ENCODE assay signal across 28 cellular contexts in genomic region chr1:211344335-211344664, GRCh38. TPM values are rescaled to one million over a fixed set of nuclear protein-coding genes. Genes with fewer than 3 reads are reported as not detected.
DNase-seq lines count a peak whose midpoint lies in the region; ATAC-seq, FAIRE-seq and TF ChIP-seq lines count a peak whose summit lies in the region.
"Had no signal": no experiment of that assay in that cellular context is flagged by ENCODE, and none has a peak within 500 bp of the region (broad histone marks: within the 10 kb centered on the region; RNA-seq: fewer than 3 reads in every experiment).

No MANE protein-coding gene starts in this region.

- no peak overlapping the region for H3K4me3 ChIP-seq in pancreas
- H3K4me3 ChIP-seq: GM23338, lower lobe of right lung, SJCRH30 had no signal

- no peak for FAIRE-seq in pancreas (lab: Jason Lieb, UNC)
- FAIRE-seq: A204.1, GM19239, islet of Langerhans, RCC 7860 had no signal

- intact Hi-C loops in activated CD4-positive, alpha-beta T cell treated with anti-CD3 and anti-CD28 coated beads for 36 hours (cut with DNase I, micrococcal nuclease) = no loop called here
- intact Hi-C loops in activated B cell treated with CpG ODN at 0.5 μM for 24 hours (cut with micrococcal nuclease) = no loop called here
- intact Hi-C loops in dendritic cell treated with granulocyte-macrophage colony-stimulating factor and Interleukin-4, amounts not matched to agents 40 ng/mL and 50 ng/mL, for 4 days (cut with micrococcal nuclease) = no loop called here
- intact Hi-C loops in pancreas (cut with DNase I) = no loop called here

- DNase-seq in activated CD4-positive, alpha-beta T cell treated with anti-CD3 and anti-CD28 coated beads for 36 hours = no peak
- no peak for DNase-seq in activated CD4-positive, alpha-beta T cell treated with anti-CD3 and anti-CD28 coated beads for 48 hours
- DNase-seq in activated B cell treated with CpG ODN at 0.5 μM for 24 hours = no peak
- DNase-seq in pancreas = no peak
- no peak for DNase-seq in NCI-H2107 (lab: John Stamatoyannopoulos, UW)
- DNase-seq: activated CD4-positive, alpha-beta T cell treated with anti-CD3 and anti-CD28 coated beads, Interleukin-2, amount 50 U/mL, for 1 hour; activated naive CD4-positive, alpha-beta T cell treated with Interleukin-2 at 50 U/mL for 16 hours; anterior cingulate cortex; BE2C; cerebellar nuclear complex; foreskin melanocyte; hypothalamus; lower lobe of right lung; NCI-H1105; NCI-H2029 treated with DMSO at 0.1 percent for 48 hours; NCI-H510A; occipital lobe; retina; SJCRH30; stimulated activated CD4-positive, alpha-beta T cell treated with anti-CD3 and anti-CD28 coated beads, Interleukin-4, amount 100 ng/mL, for 4 hours had no signal

- no peaks in the 10 kb centered on the region for H3K9me3 ChIP-seq in pancreas
- H3K9me3 ChIP-seq: BE2C, lower lobe of right lung, SJCRH30 had no signal

- ATAC-seq in activated CD4-positive, alpha-beta T cell treated with anti-CD3 and anti-CD28 coated beads for 36 hours = peak; percentile 45
- ATAC-seq in activated B cell treated with CpG ODN at 0.5 μM for 24 hours (ENCODE audit: low read depth) = no peak
- peak; percentile 54 to 62 (median 58) for ATAC-seq in pancreas
- ATAC-seq in GM18502 (IDR thresholded peaks at IDR 0.05; ENCODE audit: poor library complexity, unreplicated experiment) = no peak
- ATAC-seq in HG03045 (IDR thresholded peaks at IDR 0.05; ENCODE audit: unreplicated experiment) = no peak
- ATAC-seq: GM23338 had no signal

- peaks cover 85% of the 10 kb centered on the region for H3K4me1 Mint-ChIP-seq in activated CD4-positive, alpha-beta T cell treated with anti-CD3 and anti-CD28 coated beads for 36 hours
- H3K4me1 Mint-ChIP-seq in activated B cell treated with CpG ODN at 0.5 μM for 24 hours = peaks cover 93% of the 10 kb centered on the region
- peaks cover 68% of the 10 kb centered on the region for H3K4me1 Mint-ChIP-seq in dendritic cell treated with granulocyte-macrophage colony-stimulating factor and Interleukin-4, amounts not matched to agents 40 ng/mL and 50 ng/mL, for 4 days (ENCODE audit: low read depth)

- POLR2A ChIA-PET in activated CD4-positive, alpha-beta T cell treated with anti-CD3 and anti-CD28 coated beads for 36 hours (lab: Charles Lee) = no interaction called here
- POLR2A ChIA-PET in activated B cell treated with CpG ODN at 0.5 μM for 24 hours (lab: Charles Lee) = interaction anchor here (1.3 kb wide), 1 partner anchor 17 kb away, joined by 6 read pairs; no protein-coding TSS in a partner anchor

- H3K9me3 Mint-ChIP-seq in activated CD4-positive, alpha-beta T cell treated with anti-CD3 and anti-CD28 coated beads for 36 hours (ENCODE audit: low read depth) = no peaks in the 10 kb centered on the region
- H3K9me3 Mint-ChIP-seq in activated B cell treated with CpG ODN at 0.5 μM for 24 hours = no peaks in the 10 kb centered on the region
- no peaks in the 10 kb centered on the region for H3K9me3 Mint-ChIP-seq in dendritic cell treated with granulocyte-macrophage colony-stimulating factor and Interleukin-4, amounts not matched to agents 40 ng/mL and 50 ng/mL, for 4 days
- H3K9me3 Mint-ChIP-seq: GM23338 had no signal

- WGBS in pancreas, 2 donors = 37 to 44% methylated on average over 4 of the region's 4 CpGs

- H3K27ac Mint-ChIP-seq in activated CD4-positive, alpha-beta T cell treated with anti-CD3 and anti-CD28 coated beads for 36 hours = no peak overlapping the region
- peak overlapping the region; percentile 78 for H3K27ac Mint-ChIP-seq in activated B cell treated with CpG ODN at 0.5 μM for 24 hours
- peak overlapping the region; percentile 70 for H3K27ac Mint-ChIP-seq in dendritic cell treated with granulocyte-macrophage colony-stimulating factor and Interleukin-4, amounts not matched to agents 40 ng/mL and 50 ng/mL, for 4 days
- H3K27ac Mint-ChIP-seq: GM23338 had no signal

- CTCF ChIA-PET in activated CD4-positive, alpha-beta T cell treated with anti-CD3 and anti-CD28 coated beads for 36 hours (lab: Charles Lee) = interaction anchor here (0.7 to 1.7 kb wide), 4 partner anchors 9 to 21 kb away, joined by 3 to 9 read pairs (median 6); no protein-coding TSS in a partner anchor
- CTCF ChIA-PET in activated B cell treated with CpG ODN at 0.5 μM for 24 hours (lab: Charles Lee) = interaction anchor here (1.2 kb wide), 1 partner anchor 21 kb away, joined by 4 read pairs; no protein-coding TSS in a partner anchor

- TF ChIP-seq CTCF in activated B cell treated with CpG ODN at 0.5 μM for 24 hours (IDR thresholded peaks at IDR 0.05) (no peak), pancreas (IDR thresholded peaks at IDR 0.05) (no peak)

- H3K4me1 ChIP-seq in pancreas = peaks cover 0 to 24% (median 16%) of the 10 kb centered on the region in 3 donors
- H3K4me1 ChIP-seq: lower lobe of right lung had no signal

- peaks cover 5% of the 10 kb centered on the region for H3K36me3 Mint-ChIP-seq in activated CD4-positive, alpha-beta T cell treated with anti-CD3 and anti-CD28 coated beads for 36 hours (ENCODE audit: low read depth)
- H3K36me3 Mint-ChIP-seq in activated B cell treated with CpG ODN at 0.5 μM for 24 hours (ENCODE audit: low read depth) = peaks cover 49% of the 10 kb centered on the region
- H3K36me3 Mint-ChIP-seq in dendritic cell treated with granulocyte-macrophage colony-stimulating factor and Interleukin-4, amounts not matched to agents 40 ng/mL and 50 ng/mL, for 4 days (ENCODE audit: low read depth) = no peaks in the 10 kb centered on the region

- H3K36me3 ChIP-seq in pancreas = no peaks in the 10 kb centered on the region
- H3K36me3 ChIP-seq: BE2C, lower lobe of right lung, SJCRH30 had no signal

- no peak overlapping the region for H3K4me3 Mint-ChIP-seq in activated CD4-positive, alpha-beta T cell treated with anti-CD3 and anti-CD28 coated beads for 36 hours
- H3K4me3 Mint-ChIP-seq in activated B cell treated with CpG ODN at 0.5 μM for 24 hours = no peak overlapping the region
- H3K4me3 Mint-ChIP-seq in dendritic cell treated with granulocyte-macrophage colony-stimulating factor and Interleukin-4, amounts not matched to agents 40 ng/mL and 50 ng/mL, for 4 days = no peak overlapping the region
- H3K4me3 Mint-ChIP-seq: GM23338 had no signal

- H3K27ac ChIP-seq in pancreas = peak overlapping the region in 1 of 4 donors; percentile 50
- H3K27ac ChIP-seq: lower lobe of right lung, SJCRH30 had no signal

- no peaks in the 10 kb centered on the region for H3K27me3 ChIP-seq in pancreas
- H3K27me3 ChIP-seq: BE2C, SJCRH30 had no signal

- no peaks in the 10 kb centered on the region for H3K27me3 Mint-ChIP-seq in activated CD4-positive, alpha-beta T cell treated with anti-CD3 and anti-CD28 coated beads for 36 hours
- H3K27me3 Mint-ChIP-seq in activated B cell treated with CpG ODN at 0.5 μM for 24 hours = no peaks in the 10 kb centered on the region
- no peaks in the 10 kb centered on the region for H3K27me3 Mint-ChIP-seq in dendritic cell treated with granulocyte-macrophage colony-stimulating factor and Interleukin-4, amounts not matched to agents 40 ng/mL and 50 ng/mL, for 4 days

RNA-seq across cellular contexts. Expression of gene TRAF5, which starts 17.7 kb away (rescaled TPM):
- total RNA-seq in activated CD4-positive, alpha-beta T cell treated with anti-CD3 and anti-CD28 coated beads for 36 hours = 10 to 100 TPM; 28.0 to 32.2 TPM
- total RNA-seq in activated B cell treated with CpG ODN at 0.5 μM for 24 hours (61.4 and 73.1 TPM in 2 replicates), pancreas (10 to 100 TPM; 14.5 to 26.1 (median 21.3) TPM)
- 10 to 100 TPM; 23.8 to 26.6 TPM for polyA plus RNA-seq in pancreas

Comparison
In these comparisons a context has a peak if more than half of its experiments do, and no peak if none do; other contexts are left out.
1. ATAC-seq: peak in activated CD4-positive, alpha-beta T cell treated with anti-CD3 and anti-CD28 coated beads for 36 hours (single experiment) and pancreas (4 of 4); none in activated B cell treated with CpG ODN at 0.5 μM for 24 hours (single experiment), GM18502 (single experiment) and HG03045 (single experiment).